Comparison of ENCODE assay signal across 1 cellular context in genomic region chr2:24926602-24927252, GRCh38.
TF ChIP-seq lines count a peak whose summit lies in the region.

No MANE protein-coding gene starts in this region.

TF ChIP-seq in H1, 55 proteins besides CTCF, POLR2A, EP300 and RAD21:
- TF ChIP-seq BCL11A (IDR thresholded peaks at IDR 0.05; ENCODE audit: low read depth in 2 of 2, low read length in 2 of 2) (no peak), CEBPB (IDR thresholded peaks at IDR 0.05; ENCODE audit: low read depth, low read length) (no peak), TBP (IDR thresholded peaks at IDR 0.05; ENCODE audit: low read depth, low read length) (peak; percentile 32; the same call in 1 of the 2 replicates), SP2 (IDR thresholded peaks at IDR 0.05; ENCODE audit: low read length) (no peak), SIX5 (IDR thresholded peaks at IDR 0.05; ENCODE audit: low read depth, low read length) (no peak), SAP30 (IDR thresholded peaks at IDR 0.05; ENCODE audit: insufficient read depth, insufficient replicate concordance, low read length) (no peak), MAX (IDR thresholded peaks at IDR 0.05) (peak; percentile 56), CHD7 (IDR thresholded peaks at IDR 0.05; ENCODE audit: insufficient replicate concordance, low read length) (no peak), YY1 (IDR thresholded peaks at IDR 0.05; ENCODE audit: low read depth, low read length) (no peak), CBX8 (IDR thresholded peaks at IDR 0.05; ENCODE audit: borderline replicate concordance, low read depth, low read length) (no peak), SUZ12 (IDR thresholded peaks at IDR 0.05; ENCODE audit: low read length) (no peak), ZNF274 (IDR thresholded peaks at IDR 0.05; ENCODE audit: borderline replicate concordance, extremely low read depth, low read length) (no peak), EZH2 (IDR thresholded peaks at IDR 0.05; ENCODE audit: low read depth, low read length, severe bottlenecking) (no peak), E2F6 (IDR thresholded peaks at IDR 0.05) (peak; percentile 40; the same call in 1 of the 2 replicates), SP1 (IDR thresholded peaks at IDR 0.05; ENCODE audit: low read depth, low read length) (no peak), SRF (IDR thresholded peaks at IDR 0.05; ENCODE audit: low read depth, low read length) (no peak), USF2 (IDR thresholded peaks at IDR 0.05; ENCODE audit: low read length) (no peak), BACH1 (IDR thresholded peaks at IDR 0.05; ENCODE audit: low read length) (0 out of 2 replicates have a peak, but pooled peaks have one; percentile 29), TEAD4 (IDR thresholded peaks at IDR 0.05; ENCODE audit: low read depth, low read length) (no peak), RNF2 (IDR thresholded peaks at IDR 0.05; ENCODE audit: borderline replicate concordance, low read depth, low read length, missing control alignments, poor library complexity, severe bottlenecking) (no peak), KDM4A (IDR thresholded peaks at IDR 0.05; ENCODE audit: low read depth, low read length, severe bottlenecking) (no peak), TAF1 (IDR thresholded peaks at IDR 0.05; ENCODE audit: low read depth, low read length) (no peak), RFX5 (IDR thresholded peaks at IDR 0.05; ENCODE audit: borderline replicate concordance, low read depth, low read length) (no peak), TCF12 (IDR thresholded peaks at IDR 0.05; ENCODE audit: low read depth, low read length) (no peak), NRF1 (IDR thresholded peaks at IDR 0.05; ENCODE audit: low read depth, low read length) (no peak), RXRA (IDR thresholded peaks at IDR 0.05; ENCODE audit: insufficient read depth, low read depth, low read length) (no peak), FOSL1 (IDR thresholded peaks at IDR 0.05; ENCODE audit: insufficient read depth, low read depth, low read length) (no peak), BRCA1 (IDR thresholded peaks at IDR 0.05; ENCODE audit: low read depth, low read length) (no peak), GABPA (IDR thresholded peaks at IDR 0.05; ENCODE audit: borderline replicate concordance, insufficient read depth, low read length) (no peak)
TF ChIP-seq in H1: peak in this region for 4.
